8 cellular contexts compared by ENCODE assay signal in the genomic region with DNA sequence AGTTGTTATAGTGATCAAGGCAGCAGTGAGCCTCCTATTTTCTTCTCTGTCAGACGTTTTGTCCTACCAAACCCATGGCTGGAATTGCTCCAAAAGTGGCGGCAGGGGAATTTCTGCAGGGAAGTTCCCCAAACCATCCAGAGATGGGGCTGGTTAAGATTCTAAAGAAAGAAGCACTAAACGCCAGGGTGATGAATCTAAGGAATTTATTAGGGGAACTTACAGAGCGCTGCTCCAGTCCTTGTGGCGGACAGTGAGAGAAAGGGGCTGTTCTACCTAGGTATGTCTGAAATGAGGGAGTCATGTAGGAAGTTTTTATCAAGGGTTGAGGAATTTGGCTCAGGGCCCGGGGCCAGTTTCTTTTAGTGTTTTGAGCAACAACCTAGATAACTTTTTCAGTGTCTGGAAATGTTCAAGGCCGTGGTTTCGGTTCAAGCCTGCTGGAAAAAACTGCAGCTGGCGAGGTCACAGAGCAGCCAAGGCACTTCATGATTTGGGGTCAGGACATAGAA.
DNase-seq lines count a peak whose midpoint lies in the region; ATAC-seq and TF ChIP-seq lines count a peak whose summit lies in the region.

No MANE protein-coding gene starts in this region.

- H3K9me3 Mint-ChIP-seq in CD8-positive, alpha-beta memory T cell: peaks cover 0 to 10% (median 5%) of the 10 kb centered on the region in 5 donors

- peaks cover 29% of the 10 kb centered on the region for H3K4me1 ChIP-seq in CD8-positive, alpha-beta memory T cell (ENCODE audit: insufficient read depth, low read length)
- H3K4me1 ChIP-seq in SJCRH30 (no peaks in the 10 kb centered on the region; the same call in 1 of the 2 replicates), gastroesophageal sphincter (peaks cover 0 to 31% (median 3%) of the 10 kb centered on the region in 3 donors), parathyroid adenoma (no peaks in the 10 kb centered on the region)

- CTCF ChIA-PET in CD8-positive, alpha-beta memory T cell (lab: Charles Lee): no interaction called here
- CTCF ChIA-PET in HEK293T (lab: Yijun Ruan, JAX): no interaction called here

- H3K4me2 ChIP-seq in parathyroid adenoma (ENCODE audit: low read length): peak overlapping the region; percentile 52

- TF ChIP-seq CTCF in gastroesophageal sphincter (IDR thresholded peaks at IDR 0.05): no peak
- TF ChIP-seq CTCF in parathyroid adenoma (IDR thresholded peaks at IDR 0.05): no peak

- H3K36me3 ChIP-seq in CD8-positive, alpha-beta memory T cell (ENCODE audit: insufficient read depth, low read length): no peaks in the 10 kb centered on the region
- H3K36me3 ChIP-seq in SJCRH30: no peaks in the 10 kb centered on the region
- H3K36me3 ChIP-seq in gastroesophageal sphincter: no peaks in the 10 kb centered on the region
- H3K36me3 ChIP-seq in parathyroid adenoma (ENCODE audit: control insufficient read depth, insufficient read depth, low read length): no peaks in the 10 kb centered on the region

- peak overlapping the region in 1 of 7 donors; percentile 32 for H3K4me3 Mint-ChIP-seq in CD8-positive, alpha-beta memory T cell

- no peaks in the 10 kb centered on the region for H3K27me3 Mint-ChIP-seq in CD8-positive, alpha-beta memory T cell

- peaks cover 29 to 44% (median 35%) of the 10 kb centered on the region in 3 donors for H3K4me1 Mint-ChIP-seq in CD8-positive, alpha-beta memory T cell

- no peaks in the 10 kb centered on the region for H3K79me2 ChIP-seq in parathyroid adenoma

- no peak overlapping the region for H3K27ac ChIP-seq in CD8-positive, alpha-beta memory T cell (ENCODE audit: low read depth, low read length)
- H3K27ac ChIP-seq in SJCRH30 (no peak overlapping the region), gastroesophageal sphincter (peak overlapping the region in 3 of 4 donors; percentile 14 to 53 (median 32)), parathyroid adenoma (no peak overlapping the region)

- TF ChIP-seq POLR2A in gastroesophageal sphincter (IDR thresholded peaks at IDR 0.05): no peak

- ATAC-seq in gastroesophageal sphincter (peak; percentile 22), GM18498 (IDR thresholded peaks at IDR 0.05; ENCODE audit: unreplicated experiment) (no peak), HG03196 (IDR thresholded peaks at IDR 0.05; ENCODE audit: unreplicated experiment) (no peak), HG03571 (IDR thresholded peaks at IDR 0.05; ENCODE audit: unreplicated experiment) (no peak)

- H3K4me3 ChIP-seq in CD8-positive, alpha-beta memory T cell (ENCODE audit: low read length): no peak overlapping the region
- H3K4me3 ChIP-seq in SJCRH30: 0 out of 2 replicates have a peak overlapping the region, but pooled peaks have one; percentile 15
- H3K4me3 ChIP-seq in gastroesophageal sphincter: peak overlapping the region; percentile 16 to 23
- H3K4me3 ChIP-seq in parathyroid adenoma (ENCODE audit: low read depth, low read length): peak overlapping the region; percentile 26

- 9 to 19% methylated on average over 7 to 9 of the region's 9 CpGs for WGBS in gastroesophageal sphincter (ENCODE audit: low coverage in 1 of 2), 2 donors

- H3K36me3 Mint-ChIP-seq in CD8-positive, alpha-beta memory T cell: peaks cover 2 to 38% (median 3%) of the 10 kb centered on the region in 3 donors

- peak overlapping the region in 7 of 8 donors; percentile 13 to 96 (median 76) for H3K27ac Mint-ChIP-seq in CD8-positive, alpha-beta memory T cell

- H3K9ac ChIP-seq in parathyroid adenoma: no peak overlapping the region

- no peak for TF ChIP-seq EP300 in gastroesophageal sphincter (IDR thresholded peaks at IDR 0.05)

- no peaks in the 10 kb centered on the region for H3K9me3 ChIP-seq in CD8-positive, alpha-beta memory T cell (ENCODE audit: low read length)
- no peaks in the 10 kb centered on the region for H3K9me3 ChIP-seq in SJCRH30 (replicated peaks)
- H3K9me3 ChIP-seq in gastroesophageal sphincter: no peaks in the 10 kb centered on the region
- H3K9me3 ChIP-seq in parathyroid adenoma (ENCODE audit: control insufficient read depth, low read length): no peaks in the 10 kb centered on the region

- POLR2A ChIA-PET in CD8-positive, alpha-beta memory T cell (lab: Charles Lee): no interaction called here
- POLR2A ChIA-PET in HEK293T (lab: Yijun Ruan, JAX): no interaction called here

- DNase-seq in CD8-positive, alpha-beta memory T cell: no peak
- DNase-seq in SJCRH30: peak; percentile 9 to 16
- no peak for DNase-seq in HEK293T (ENCODE audit: extremely low spot score)

- H2AFZ ChIP-seq in parathyroid adenoma: peak overlapping the region; percentile 43

- no peaks in the 10 kb centered on the region for H3K27me3 ChIP-seq in CD8-positive, alpha-beta memory T cell (ENCODE audit: insufficient read depth, low read length, poor library complexity, severe bottlenecking)
- H3K27me3 ChIP-seq in SJCRH30: no peaks in the 10 kb centered on the region
- no peaks in the 10 kb centered on the region for H3K27me3 ChIP-seq in gastroesophageal sphincter
- H3K27me3 ChIP-seq in parathyroid adenoma (ENCODE audit: control insufficient read depth, insufficient read depth, low read length): no peaks in the 10 kb centered on the region

TF ChIP-seq in HEK293T, 16 proteins besides CTCF, POLR2A, EP300 and RAD21:
- no peak for TF ChIP-seq L3MBTL2 (conservative IDR thresholded peaks at IDR 0.05)
- TF ChIP-seq SUZ12 (IDR thresholded peaks at IDR 0.05): no peak
- TF ChIP-seq FOXK2 (IDR thresholded peaks at IDR 0.05): no peak
- TF ChIP-seq LEF1 (IDR thresholded peaks at IDR 0.05; ENCODE audit: borderline replicate concordance): no peak
- no peak for TF ChIP-seq BHLHE40 (IDR thresholded peaks at IDR 0.05; ENCODE audit: borderline replicate concordance)
- no peak for TF ChIP-seq SP1 (IDR thresholded peaks at IDR 0.05)
- TF ChIP-seq ARNT (IDR thresholded peaks at IDR 0.05): no peak
- TF ChIP-seq ELF4 (IDR thresholded peaks at IDR 0.05): no peak
- no peak for TF ChIP-seq NFRKB (IDR thresholded peaks at IDR 0.05)
- no peak for TF ChIP-seq CTBP1 (IDR thresholded peaks at IDR 0.05; ENCODE audit: borderline replicate concordance)
- TF ChIP-seq FOXA1 (IDR thresholded peaks at IDR 0.05): no peak
- no peak for TF ChIP-seq HDGF (IDR thresholded peaks at IDR 0.05; ENCODE audit: borderline replicate concordance)
- no peak for TF ChIP-seq FOXM1 (IDR thresholded peaks at IDR 0.05; ENCODE audit: borderline replicate concordance)
- no peak for TF ChIP-seq TARDBP (IDR thresholded peaks at IDR 0.05)

Comparison
In these comparisons a context has a peak if more than half of its experiments do, and no peak if none do; other contexts are left out.
1. DNase-seq: peak in SJCRH30 (2 of 2); none in CD8-positive, alpha-beta memory T cell (0 of 5) and HEK293T (single experiment).
2. H3K27ac ChIP-seq: peak in gastroesophageal sphincter (3 of 4); none in CD8-positive, alpha-beta memory T cell (single experiment), SJCRH30 (single experiment) and parathyroid adenoma (single experiment).